In genomic region chr7:100693312-100694195, GRCh38 we compare ENCODE assay signal across 1 cellular context.
A peak's percentile ranks its signal among the peaks of the same experiment; 100 is the strongest.
TF ChIP-seq lines count a peak whose summit lies in the region.

No MANE protein-coding gene starts in this region.

TF ChIP-seq in H1, 55 proteins besides CTCF, POLR2A, EP300 and RAD21:
- TF ChIP-seq TAF1 (IDR thresholded peaks at IDR 0.05; ENCODE audit: low read depth, low read length) (peak; percentile 33; the same call in 1 of the 2 replicates), POLR2AphosphoS5 (IDR thresholded peaks at IDR 0.05; ENCODE audit: low read depth, low read length) (no peak)
TF ChIP-seq in H1: peak in this region for 1.
